Comparison of ENCODE assay signal across 23 cellular contexts in the genomic region with DNA sequence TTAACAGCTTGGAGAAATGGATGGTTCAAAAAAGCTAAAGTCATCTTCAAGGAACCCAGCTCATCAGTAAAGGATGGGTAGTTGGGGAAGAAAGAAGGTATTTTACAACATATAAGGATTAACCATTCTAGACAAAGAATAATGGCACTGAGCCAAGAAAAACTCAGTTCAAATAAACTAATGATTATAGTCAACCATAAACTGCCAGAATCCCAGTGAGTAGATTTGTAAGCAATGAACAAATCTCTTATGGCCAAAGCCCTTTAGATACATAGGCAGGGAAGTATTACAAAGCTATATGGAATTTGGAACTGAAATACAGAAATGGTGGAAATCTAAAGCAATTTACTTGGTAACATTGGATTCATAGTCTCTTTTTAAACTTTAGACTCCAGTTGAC.
A peak's percentile ranks its signal among the peaks of the same experiment; 100 is the strongest.
DNase-seq lines count a peak whose midpoint lies in the region; ATAC-seq, FAIRE-seq and TF ChIP-seq lines count a peak whose summit lies in the region.
"Had no signal": no experiment of that assay in that cellular context is flagged by ENCODE, and none has a peak within 500 bp of the region (broad histone marks: within the 10 kb centered on the region; RNA-seq: fewer than 3 reads in every experiment).

No MANE protein-coding gene starts in this region.

- H3K27me3 ChIP-seq in A673 (replicated peaks; ENCODE audit: insufficient read depth, low read depth, low read length, poor library complexity) = no peaks in the 10 kb centered on the region
- no peaks in the 10 kb centered on the region for H3K27me3 ChIP-seq in WERI-Rb-1 (ENCODE audit: insufficient read depth, low read depth, severe bottlenecking)
- H3K27me3 ChIP-seq: spleen had no signal

- CTCF ChIA-PET in A673 (lab: Charles Lee) = no interaction called here

- intact Hi-C loops in A673 (cut with micrococcal nuclease; ENCODE audit: unreplicated experiment) = no loop called here

- POLR2A ChIA-PET in A673 (lab: Charles Lee; ENCODE audit: low non-redundant PET) = no interaction called here

- H3K4me3 ChIP-seq in A673 (ENCODE audit: low read depth, low read length, poor library complexity, severe bottlenecking) (no peak overlapping the region), foreskin fibroblast (ENCODE audit: low read depth in 1 of 2, low read length in 2 of 2) (no peak overlapping the region), WERI-Rb-1 (ENCODE audit: low read depth, low read length) (no peak overlapping the region)
- H3K4me3 ChIP-seq: lung, spleen had no signal

- H3K27ac ChIP-seq in A673 (ENCODE audit: low read depth, low read length, poor library complexity, severe bottlenecking) = no peak overlapping the region
- H3K27ac ChIP-seq in substantia nigra (ENCODE audit: low read depth, low read length, poor library complexity, severe bottlenecking) = no peak overlapping the region
- H3K27ac ChIP-seq in WERI-Rb-1 = no peak overlapping the region
- H3K27ac ChIP-seq: parathyroid adenoma, RWPE1, spleen had no signal

- no TSS peak for BruUV-seq in A673 (replicated peaks; lab: Mats Ljungman, UMichigan)

- no peaks in the 10 kb centered on the region for H3K9me3 ChIP-seq in A673 (ENCODE audit: low read depth, low read length, poor library complexity, severe bottlenecking)
- no peaks in the 10 kb centered on the region for H3K9me3 ChIP-seq in WERI-Rb-1 (ENCODE audit: severe bottlenecking)
- H3K9me3 ChIP-seq: Caco-2, spleen had no signal

- peaks cover 3% of the 10 kb centered on the region for H3K4me1 ChIP-seq in A673 (ENCODE audit: insufficient read depth, low read length, poor library complexity, severe bottlenecking)

- no peak for ATAC-seq in GM21526 (IDR thresholded peaks at IDR 0.05; ENCODE audit: low FRiP score, unreplicated experiment)
- ATAC-seq: natural killer cell had no signal

- peak; percentile 20 for DNase-seq in A673 (ENCODE audit: low spot score)
- peak; percentile 71 for DNase-seq in ELR (ENCODE audit: low read depth)
- peak; percentile 34 for DNase-seq in astrocyte of the hippocampus (ENCODE audit: low read depth, low spot score)
- peak; percentile 36 to 69 for DNase-seq in foreskin fibroblast
- DNase-seq in substantia nigra (lab: John Stamatoyannopoulos, UW) = no peak
- DNase-seq in WERI-Rb-1 = no peak
- DNase-seq in D721Med (ENCODE audit: insufficient read length, low spot score) = no peak
- DNase-seq: activated CD4-positive, alpha-beta T cell treated with anti-CD3 and anti-CD28 coated beads for 4 hours; activated gamma-delta T cell treated with Interleukin-2 at 50 U/mL for 16 hours; Caco-2; immature natural killer cell; KBM-7; natural killer cell; NCI-H1048; NCI-H2107; spleen had no signal

- TF ChIP-seq CTCF in A673 (conservative IDR thresholded peaks at IDR 0.05; ENCODE audit: low read depth, low read length) (no peak), foreskin fibroblast (IDR thresholded peaks at IDR 0.05; ENCODE audit: low read depth, low read length) (no peak), WERI-Rb-1 (IDR thresholded peaks at IDR 0.05; ENCODE audit: low read depth, low read length) (no peak), D721Med (IDR thresholded peaks at IDR 0.05; ENCODE audit: insufficient read depth, missing control alignments) (no peak)

- FAIRE-seq in D721Med (lab: Jason Lieb, UNC) = no peak
- FAIRE-seq: endometrium, GM12892, TTC549 had no signal

- no peaks in the 10 kb centered on the region for H3K36me3 ChIP-seq in A673 (ENCODE audit: insufficient read depth, low read length, poor library complexity, severe bottlenecking)
- no peaks in the 10 kb centered on the region for H3K36me3 ChIP-seq in WERI-Rb-1

Comparison
In these comparisons a context has a peak if more than half of its experiments do, and no peak if none do; other contexts are left out.
1. DNase-seq: peak in A673 (single experiment), ELR (single experiment), astrocyte of the hippocampus (single experiment) and foreskin fibroblast (2 of 2); none in substantia nigra (0 of 49), WERI-Rb-1 (single experiment) and D721Med (single experiment).